23 cellular contexts compared by ENCODE assay signal in the genomic region with DNA sequence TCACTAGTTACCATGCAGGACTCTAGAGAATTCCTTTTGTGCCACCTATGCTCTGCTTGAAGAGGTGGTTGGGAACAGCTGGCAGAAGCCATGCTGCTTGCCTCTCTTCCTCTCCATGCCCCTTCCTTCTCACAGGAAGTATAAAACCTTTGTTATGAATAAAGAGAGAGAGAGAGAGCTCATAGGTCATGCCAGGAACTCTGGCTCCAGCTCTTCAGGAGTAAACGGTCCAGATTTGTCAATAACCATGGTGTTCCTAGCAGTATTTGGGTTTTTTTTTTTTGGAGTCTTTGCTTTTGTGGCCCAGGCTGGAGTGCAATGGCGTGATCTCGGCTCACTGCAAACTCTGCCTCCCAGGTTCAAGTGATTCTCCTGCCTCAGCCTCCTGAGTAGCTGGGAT.
"Had no signal": no experiment of that assay in that cellular context is flagged by ENCODE, and none has a peak within 500 bp of the region (broad histone marks: within the 10 kb centered on the region; RNA-seq: fewer than 3 reads in every experiment).

No MANE protein-coding gene starts in this region.

- H3K27ac ChIP-seq: HL-60 had no signal

- DNase-seq: KBM-7, MV-4-11, NCI-H1048, NCI-H1105, NCI-H1417, NCI-H1436 treated with DMSO at 0.1 percent for 48 hours, NCI-H1694, NCI-H187 treated with DMSO at 0.1 percent for 48 hours, NCI-H2029 treated with DMSO at 0.1 percent for 48 hours, NCI-H2171 treated with DMSO at 0.1 percent for 48 hours, NCI-H345, NCI-H446 treated with DMSO at 0.1 percent for 48 hours, NCI-H510A treated with DMSO at 0.1 percent for 48 hours, NCI-H526, NCI-H748 treated with DMSO at 0.1 percent for 48 hours, Right ventricle myocardium superior, RPMI8226, SIG-M5, SK-N-SH, SW 1271 had no signal

- H3K9ac ChIP-seq: SK-N-SH had no signal

- H3K9me3 ChIP-seq: SK-N-SH had no signal

- FAIRE-seq: HTR-8/SVneo, RCC 7860 had no signal

- H3K4me2 ChIP-seq: SK-N-SH had no signal
